Comparison of ENCODE assay signal across 30 cellular contexts in the genomic region with DNA sequence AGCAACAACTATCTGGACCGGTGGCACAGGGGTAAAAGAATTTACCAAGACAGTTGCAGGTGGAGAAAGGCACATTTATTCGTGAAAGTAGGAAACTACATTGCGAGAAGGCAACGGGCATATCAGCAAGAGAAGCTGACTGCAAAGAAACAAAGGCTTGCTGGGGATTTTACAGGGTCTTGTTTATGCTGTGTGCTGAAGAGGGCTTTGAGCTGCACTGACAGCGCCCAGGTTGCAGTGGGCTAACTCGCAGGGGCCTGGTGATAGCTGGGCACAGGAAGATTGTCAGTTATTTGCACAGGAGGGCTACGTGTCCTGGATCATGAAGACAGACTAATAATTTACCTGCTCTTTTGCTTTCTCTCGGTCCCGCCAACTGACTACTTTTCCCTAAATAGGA. TPM values are rescaled to one million over a fixed set of nuclear protein-coding genes. Genes with fewer than 3 reads are reported as not detected.
DNase-seq lines count a peak whose midpoint lies in the region; ATAC-seq and TF ChIP-seq lines count a peak whose summit lies in the region.
"Had no signal": no experiment of that assay in that cellular context is flagged by ENCODE, and none has a peak within 500 bp of the region (broad histone marks: within the 10 kb centered on the region; RNA-seq: fewer than 3 reads in every experiment).

No MANE protein-coding gene starts in this region.

- H4K91ac ChIP-seq in trophoblast cell (ENCODE audit: low read depth, low read length): peak overlapping the region; percentile 28

- CTCF ChIA-PET in PC-3 (lab: Charles Lee): no interaction called here
- CTCF ChIA-PET in CD4-positive, alpha-beta T cell (lab: Charles Lee): no interaction called here

- peak overlapping the region; percentile 28; the same call in 1 of the 2 replicates for H3K4me2 ChIP-seq in PC-3 (ENCODE audit: low read length)
- H3K4me2 ChIP-seq in hepatocyte: peak overlapping the region; percentile 65
- H3K4me2 ChIP-seq in trophoblast cell (ENCODE audit: low read length): peak overlapping the region; percentile 55
- H3K4me2 ChIP-seq: BLaER1 treated with 17β-estradiol and CSF1 and Interleukin-3, amounts not matched to agents 10 nM and 100 nM had no signal

- H3K9ac ChIP-seq in ES-I3 (ENCODE audit: low read depth, low read length) (peak overlapping the region; percentile 36; the same call in 1 of the 2 replicates), PC-3 (ENCODE audit: low read length) (no peak overlapping the region), trophoblast cell (ENCODE audit: low read length) (no peak overlapping the region)
- H3K9ac ChIP-seq: BLaER1 treated with 17β-estradiol and CSF1 and Interleukin-3, amounts not matched to agents 10 nM and 100 nM had no signal

- no peak for DNase-seq in PC-3
- DNase-seq in hepatocyte (ENCODE audit: low spot score): no peak
- DNase-seq in trophoblast cell: no peak
- DNase-seq in activated CD4-positive, alpha-beta T cell treated with anti-CD3 and anti-CD28 coated beads, Interleukin-2, amount 50 U/mL, for 1 hour: no peak
- DNase-seq in CD4-positive, alpha-beta T cell: no peak
- DNase-seq in NCI-H446 (lab: John Stamatoyannopoulos, UW): no peak
- DNase-seq: activated CD4-positive, alpha-beta T cell treated with anti-CD3 and anti-CD28 coated beads for 48 hours; activated gamma-delta T cell; activated naive CD8-positive, alpha-beta T cell treated with anti-CD3 and anti-CD28 coated beads, Interleukin-2, amount 50 U/mL, for 24 hours; activated T-cell treated with anti-CD3 and anti-CD28 coated beads, Interleukin-2, amount 50 U/mL, for 24 hours; dermis blood vessel endothelial cell; DND-41; Kasumi-1; left ventricle myocardium superior; midbrain; naive thymus-derived CD4-positive, alpha-beta T cell; NCI-H1105; NCI-H2029 treated with DMSO at 0.1 percent for 48 hours; pancreas; spleen; stimulated activated CD4-positive, alpha-beta T cell treated with anti-CD3 and anti-CD28 coated beads, Interleukin-4, amount 100 ng/mL, for 1 hour; substantia nigra; upper lobe of right lung had no signal

- H3K79me2 ChIP-seq in PC-3 (ENCODE audit: low read length) (no peaks in the 10 kb centered on the region), hepatocyte (no peaks in the 10 kb centered on the region), trophoblast cell (ENCODE audit: control insufficient read depth, insufficient read depth, low read length, poor library complexity) (no peaks in the 10 kb centered on the region)

- H3K9me3 ChIP-seq in ES-I3 (ENCODE audit: control insufficient read depth, insufficient read depth, low read length): no peaks in the 10 kb centered on the region
- no peaks in the 10 kb centered on the region for H3K9me3 ChIP-seq in PC-3 (ENCODE audit: low read length)
- no peaks in the 10 kb centered on the region for H3K9me3 ChIP-seq in hepatocyte (ENCODE audit: low read depth)
- H3K9me3 ChIP-seq in trophoblast cell (ENCODE audit: insufficient read depth, low read depth, low read length): peaks cover 2% of the 10 kb centered on the region
- H3K9me3 ChIP-seq in CD4-positive, alpha-beta T cell (ENCODE audit: control insufficient read depth, low read length): no peaks in the 10 kb centered on the region
- H3K9me3 ChIP-seq: BLaER1 treated with 17β-estradiol and CSF1 and Interleukin-3, amounts not matched to agents 10 nM and 100 nM; pancreas; right atrium auricular region; spleen; upper lobe of right lung had no signal

- POLR2A ChIA-PET in PC-3 (lab: Charles Lee; ENCODE audit: unreplicated experiment): no interaction called here
- POLR2A ChIA-PET in CD4-positive, alpha-beta T cell (lab: Charles Lee): interaction anchor here (0.8 to 0.9 kb wide), 2 partner anchors 9 to 125 kb away, joined by 3 read pairs; no protein-coding TSS in a partner anchor

- no peak for ATAC-seq in PC-3
- no peak for ATAC-seq in CD4-positive, alpha-beta T cell (ENCODE audit: poor library complexity)
- ATAC-seq: activated naive CD8-positive, alpha-beta T cell treated with anti-CD3 and anti-CD28 coated beads, Interleukin-2, amount 50 U/mL, for 24 hours; naive thymus-derived CD4-positive, alpha-beta T cell; Right ventricle myocardium inferior; SK-N-SH treated with all-trans-retinoic acid at 6 μM for 48 hours; stimulated activated effector memory CD8-positive, alpha-beta T cell treated with anti-CD3 and anti-CD28 coated beads, Interleukin-12 subunit alpha, Interleukin-12 subunit beta, amount 100 ng/mL, for 72 hours had no signal

- intact Hi-C loops in PC-3 (cut with micrococcal nuclease): no loop called here
- intact Hi-C loops in CD4-positive, alpha-beta T cell (cut with DNase I, micrococcal nuclease): no loop called here

- H4K20me1 ChIP-seq in PC-3 (ENCODE audit: low read length): no peaks in the 10 kb centered on the region
- no peaks in the 10 kb centered on the region for H4K20me1 ChIP-seq in hepatocyte (ENCODE audit: insufficient read depth, poor library complexity, severe bottlenecking)
- H4K20me1 ChIP-seq: BLaER1 treated with 17β-estradiol and CSF1 and Interleukin-3, amounts not matched to agents 10 nM and 100 nM had no signal

- no peak for TF ChIP-seq CTCF in PC-3 (conservative IDR thresholded peaks at IDR 0.05; ENCODE audit: low read depth, low read length)
- no peak for TF ChIP-seq CTCF in hepatocyte (IDR thresholded peaks at IDR 0.05; ENCODE audit: poor library complexity)
- no peak for TF ChIP-seq CTCF in CD4-positive, alpha-beta T cell (IDR thresholded peaks at IDR 0.05)

- H4K8ac ChIP-seq in trophoblast cell (ENCODE audit: low read depth, low read length): peak overlapping the region; percentile 70

- H3K4ac ChIP-seq in trophoblast cell (ENCODE audit: low read depth, low read length): no peak overlapping the region

- H3K9me3 Mint-ChIP-seq in CD4-positive, alpha-beta T cell: no peaks in the 10 kb centered on the region
- H3K9me3 Mint-ChIP-seq: activated naive CD8-positive, alpha-beta T cell treated with anti-CD3 and anti-CD28 coated beads, Interleukin-2, amount 50 U/mL, for 24 hours; activated T-cell treated with anti-CD3 and anti-CD28 coated beads, Interleukin-2, amount 50 U/mL, for 24 hours; naive thymus-derived CD4-positive, alpha-beta T cell; stimulated activated effector memory CD8-positive, alpha-beta T cell treated with anti-CD3 and anti-CD28 coated beads, Interleukin-12 subunit alpha, Interleukin-12 subunit beta, amount 100 ng/mL, for 72 hours had no signal

- H3K27me3 ChIP-seq in PC-3 (ENCODE audit: low read length) (0 out of 2 replicates have a peak, but pooled peaks cover 20% of the 10 kb centered on the region), hepatocyte (no peaks in the 10 kb centered on the region), trophoblast cell (ENCODE audit: insufficient read depth, low read length) (no peaks in the 10 kb centered on the region)
- H3K27me3 ChIP-seq in CD4-positive, alpha-beta T cell (ENCODE audit: control insufficient read depth, insufficient read depth, low read length): no peaks in the 10 kb centered on the region
- H3K27me3 ChIP-seq: BLaER1 treated with 17β-estradiol and CSF1 and Interleukin-3, amounts not matched to agents 10 nM and 100 nM; pancreas; right atrium auricular region; spleen; upper lobe of right lung had no signal

- no peak overlapping the region for H3K27ac Mint-ChIP-seq in CD4-positive, alpha-beta T cell
- H3K27ac Mint-ChIP-seq: activated naive CD8-positive, alpha-beta T cell treated with anti-CD3 and anti-CD28 coated beads, Interleukin-2, amount 50 U/mL, for 24 hours; activated T-cell treated with anti-CD3 and anti-CD28 coated beads, Interleukin-2, amount 50 U/mL, for 24 hours; naive thymus-derived CD4-positive, alpha-beta T cell; stimulated activated effector memory CD8-positive, alpha-beta T cell treated with anti-CD3 and anti-CD28 coated beads, Interleukin-12 subunit alpha, Interleukin-12 subunit beta, amount 100 ng/mL, for 72 hours had no signal

- peak overlapping the region; percentile 44 for H3K14ac ChIP-seq in trophoblast cell (ENCODE audit: low read length)

- BruUV-seq in PC-3 (replicated peaks; lab: Mats Ljungman, UMichigan): no TSS peak

- H2AFZ ChIP-seq in PC-3 (ENCODE audit: low read length) (0 out of 2 replicates have a peak overlapping the region, but pooled peaks have one; percentile 18), hepatocyte (peak overlapping the region; percentile 53), trophoblast cell (ENCODE audit: insufficient read depth, low read length, poor library complexity) (peak overlapping the region; percentile 17)

- H3K4me1 ChIP-seq in ES-I3 (ENCODE audit: insufficient read depth, low read length) (peaks cover 9% of the 10 kb centered on the region; the same call in 1 of the 2 replicates), PC-3 (ENCODE audit: insufficient read depth, low read length) (no peaks in the 10 kb centered on the region), hepatocyte (ENCODE audit: insufficient read depth) (no peaks in the 10 kb centered on the region), trophoblast cell (ENCODE audit: control insufficient read depth in 1 of 2, insufficient read depth in 2 of 2, low read length in 2 of 2) (peaks cover 6% of the 10 kb centered on the region in 2 experiments)
- H3K4me1 ChIP-seq: BLaER1 treated with 17β-estradiol and CSF1 and Interleukin-3, amounts not matched to agents 10 nM and 100 nM; right atrium auricular region; upper lobe of right lung had no signal

- 48% methylated on average over 9 of the region's 9 CpGs for WGBS in hepatocyte (ENCODE audit: low lambda C conversion rate, missing lambda C conversion rate)
- no CpG with 5 or more reads among the region's 9 CpGs for WGBS in trophoblast cell (ENCODE audit: extremely low coverage, insufficient coverage, insufficient read length)

- peaks cover 3% of the 10 kb centered on the region for H3K79me1 ChIP-seq in trophoblast cell (ENCODE audit: low read length)

- no peak overlapping the region for H3K23ac ChIP-seq in trophoblast cell (ENCODE audit: low read length)

- H3K9me2 ChIP-seq in PC-3 (replicated peaks; ENCODE audit: low read length) (no peaks in the 10 kb centered on the region), hepatocyte (replicated peaks; ENCODE audit: insufficient read depth) (no peaks in the 10 kb centered on the region)

- H3K27ac ChIP-seq in PC-3 (ENCODE audit: low read length) (no peak overlapping the region), hepatocyte (peak overlapping the region; percentile 24), trophoblast cell (ENCODE audit: low read depth, low read length) (peak overlapping the region; percentile 24)
- no peak overlapping the region for H3K27ac ChIP-seq in CD4-positive, alpha-beta T cell (ENCODE audit: low read depth, low read length)
- H3K27ac ChIP-seq: BLaER1 treated with 17β-estradiol and CSF1 and Interleukin-3, amounts not matched to agents 10 nM and 100 nM; right atrium auricular region; spleen; upper lobe of right lung had no signal

- H2BK12ac ChIP-seq in trophoblast cell (ENCODE audit: low read length): peak overlapping the region; percentile 36

- H3K4me3 Mint-ChIP-seq in CD4-positive, alpha-beta T cell: no peak overlapping the region
- H3K4me3 Mint-ChIP-seq: activated naive CD8-positive, alpha-beta T cell treated with anti-CD3 and anti-CD28 coated beads, Interleukin-2, amount 50 U/mL, for 24 hours; activated T-cell treated with anti-CD3 and anti-CD28 coated beads, Interleukin-2, amount 50 U/mL, for 24 hours; naive thymus-derived CD4-positive, alpha-beta T cell; stimulated activated effector memory CD8-positive, alpha-beta T cell treated with anti-CD3 and anti-CD28 coated beads, Interleukin-12 subunit alpha, Interleukin-12 subunit beta, amount 100 ng/mL, for 72 hours had no signal

- peaks cover 5% of the 10 kb centered on the region for H3K27me3 Mint-ChIP-seq in CD4-positive, alpha-beta T cell
- H3K27me3 Mint-ChIP-seq: activated naive CD8-positive, alpha-beta T cell treated with anti-CD3 and anti-CD28 coated beads, Interleukin-2, amount 50 U/mL, for 24 hours had no signal

- H2BK5ac ChIP-seq in trophoblast cell (ENCODE audit: low read depth, low read length, poor library complexity): peak overlapping the region; percentile 64

- H3K36me3 ChIP-seq in ES-I3 (ENCODE audit: insufficient read depth, low read length) (no peaks in the 10 kb centered on the region), PC-3 (ENCODE audit: low read depth, low read length) (no peaks in the 10 kb centered on the region), hepatocyte (replicated peaks; ENCODE audit: insufficient read depth, low read depth) (no peaks in the 10 kb centered on the region), trophoblast cell (ENCODE audit: control insufficient read depth in 1 of 2, insufficient read depth in 2 of 2, low read length in 2 of 2) (no peaks in the 10 kb centered on the region)
- H3K36me3 ChIP-seq: BLaER1 treated with 17β-estradiol and CSF1 and Interleukin-3, amounts not matched to agents 10 nM and 100 nM; pancreas; right atrium auricular region; upper lobe of right lung had no signal

- no peak overlapping the region for H2AK5ac ChIP-seq in trophoblast cell (ENCODE audit: low read length)

- no peaks in the 10 kb centered on the region for H3F3A ChIP-seq in PC-3 (ENCODE audit: low read length, unreplicated experiment)

- H3K4me1 Mint-ChIP-seq in CD4-positive, alpha-beta T cell (ENCODE audit: low read depth): no peaks in the 10 kb centered on the region
- H3K4me1 Mint-ChIP-seq: activated naive CD8-positive, alpha-beta T cell treated with anti-CD3 and anti-CD28 coated beads, Interleukin-2, amount 50 U/mL, for 24 hours; naive thymus-derived CD4-positive, alpha-beta T cell; stimulated activated effector memory CD8-positive, alpha-beta T cell treated with anti-CD3 and anti-CD28 coated beads, Interleukin-12 subunit alpha, Interleukin-12 subunit beta, amount 100 ng/mL, for 72 hours had no signal

- no peak overlapping the region for H3K4me3 ChIP-seq in PC-3 (ENCODE audit: low read length)
- no peak overlapping the region for H3K4me3 ChIP-seq in hepatocyte
- H3K4me3 ChIP-seq in trophoblast cell (ENCODE audit: low read depth, low read length): no peak overlapping the region
- H3K4me3 ChIP-seq: BLaER1 treated with 17β-estradiol and CSF1 and Interleukin-3, amounts not matched to agents 10 nM and 100 nM; pancreas; right atrium auricular region; spleen; upper lobe of right lung had no signal

- H2BK120ac ChIP-seq in trophoblast cell (ENCODE audit: insufficient read depth, low read length, poor library complexity): peak overlapping the region; percentile 83

- H4K12ac ChIP-seq in trophoblast cell (ENCODE audit: low read depth, low read length): no peak overlapping the region

- H3K36me3 Mint-ChIP-seq in CD4-positive, alpha-beta T cell (ENCODE audit: low read depth): no peaks in the 10 kb centered on the region
- H3K36me3 Mint-ChIP-seq: naive thymus-derived CD4-positive, alpha-beta T cell had no signal

- H3K18ac ChIP-seq in trophoblast cell (ENCODE audit: low read length): no peak overlapping the region

RNA-seq across cellular contexts. Expression of gene TLR3, which starts 10.7 kb away (rescaled TPM):
- total RNA-seq in PC-3 (2014; rRNA removed) (0.33 TPM in 1 of 2 replicates, not detected in the other), hepatocyte (1.8 and 7.3 TPM in 2 replicates)
- polyA plus RNA-seq in hepatocyte: 1.6 and 4.6 TPM in 2 replicates
- polyA plus RNA-seq in trophoblast cell (2013): 1.3 and 1.8 TPM in 2 replicates
- under 1 TPM; 0.28 to 0.47 TPM for total RNA-seq in CD4-positive, alpha-beta T cell

RNA-seq across cellular contexts. Expression of gene FAM149A, which starts 24.8 kb away (rescaled TPM):
- total RNA-seq in PC-3 (2014; rRNA removed) (0.22 TPM in 1 of 2 replicates, not detected in the other), hepatocyte (6.7 and 7.0 TPM in 2 replicates)
- polyA plus RNA-seq in hepatocyte: 3.7 and 6.9 TPM in 2 replicates
- polyA plus RNA-seq in trophoblast cell (2013): 4.7 and 5.0 TPM in 2 replicates
- 1 to 10 TPM in 1 of 2 experiments, under 1 TPM in 1; 0.61 to 1.1 TPM for total RNA-seq in CD4-positive, alpha-beta T cell
- total RNA-seq: dermis blood vessel endothelial cell, OCI-LY7 had no signal

Comparison
In these comparisons a context has a peak if more than half of its experiments do, and no peak if none do; other contexts are left out.
1. H3K27ac ChIP-seq: peak in hepatocyte (single experiment) and trophoblast cell (single experiment); none in PC-3 (single experiment) and CD4-positive, alpha-beta T cell (single experiment).
2. Peak in every context shown above with its lines, with median percentiles within 50 percentile points of each other: H2AFZ ChIP-seq and H3K4me2 ChIP-seq.